In genomic region chr17:75647061-75647460, GRCh38 we compare ENCODE assay signal across 19 cellular contexts. TPM values are rescaled to one million over a fixed set of nuclear protein-coding genes. Genes with fewer than 3 reads are reported as not detected.
DNase-seq lines count a peak whose midpoint lies in the region; ATAC-seq, FAIRE-seq and TF ChIP-seq lines count a peak whose summit lies in the region.
"Had no signal": no experiment of that assay in that cellular context is flagged by ENCODE, and none has a peak within 500 bp of the region (broad histone marks: within the 10 kb centered on the region; RNA-seq: fewer than 3 reads in every experiment).

No MANE protein-coding gene starts in this region.

- H3K27me3 ChIP-seq in Caco-2 (replicated peaks; ENCODE audit: control insufficient read depth, insufficient read depth, low read length) (no peaks in the 10 kb centered on the region), RWPE2 (ENCODE audit: insufficient read depth, poor library complexity, severe bottlenecking) (no peaks in the 10 kb centered on the region)
- H3K27me3 ChIP-seq: brain microvascular endothelial cell, SJSA1 had no signal

- DNase-seq in Caco-2, result no peak
- no peak for DNase-seq in RWPE2 (ENCODE audit: low spot score)
- DNase-seq in kidney, result peak; percentile 68
- no peak for DNase-seq in progenitor cell of endocrine pancreas (ENCODE audit: low spot score, unreplicated experiment)
- DNase-seq in GM12891 (ENCODE audit: insufficient read length, low spot score), result no peak
- DNase-seq: activated CD4-positive, alpha-beta T cell treated with anti-CD3 and anti-CD28 coated beads for 48 hours; brain microvascular endothelial cell; COR-L47; naive B cell; NCI-H187; T1000 had no signal

- POLR2A ChIA-PET in Caco-2 (lab: Charles Lee), result interaction anchor here (0.5 to 3.4 kb wide), 3 partner anchors 20 to 208 kb away, joined by 3 to 15 read pairs (median 4); partner anchors contain the start of genes LLGL2, RECQL5, SAP30BP and WBP2

- H3K4me3 Mint-ChIP-seq in Caco-2 (ENCODE audit: unreplicated experiment), result peak overlapping the region; percentile 43
- peak overlapping the region; percentile 72 for H3K4me3 Mint-ChIP-seq in progenitor cell of endocrine pancreas (ENCODE audit: low read depth)
- H3K4me3 Mint-ChIP-seq: activated naive CD4-positive, alpha-beta T cell treated with anti-CD3 and anti-CD28 coated beads, Interleukin-2, amount 50 U/mL, for 24 hours had no signal

- H3K9me3 ChIP-seq in Caco-2, result no peaks in the 10 kb centered on the region
- H3K9me3 ChIP-seq in RWPE2 (ENCODE audit: severe bottlenecking), result no peaks in the 10 kb centered on the region
- H3K9me3 ChIP-seq in kidney (ENCODE audit: control insufficient read depth in 1 of 2, low read length in 2 of 2), result no peaks in the 10 kb centered on the region
- H3K9me3 ChIP-seq: HAP-1, SJSA1 had no signal

- H3K4me1 ChIP-seq in Caco-2 (peaks cover 46% of the 10 kb centered on the region), RWPE2 (ENCODE audit: insufficient read depth, poor library complexity, severe bottlenecking) (peaks cover 19% of the 10 kb centered on the region), kidney (ENCODE audit: control insufficient read depth in 1 of 2, insufficient read depth in 1 of 2, low read depth in 1 of 2, low read length in 2 of 2) (peaks cover 33 to 46% of the 10 kb centered on the region in 2 donors)
- H3K4me1 ChIP-seq: SJSA1 had no signal

- no peak for ATAC-seq in RWPE2 (ENCODE audit: low read depth)
- ATAC-seq in HG03442 (IDR thresholded peaks at IDR 0.05; ENCODE audit: unreplicated experiment), result no peak
- ATAC-seq in HG02610 (IDR thresholded peaks at IDR 0.05; ENCODE audit: unreplicated experiment), result no peak
- no peak for ATAC-seq in GM18867 (IDR thresholded peaks at IDR 0.05; ENCODE audit: unreplicated experiment)

- H3K9me3 Mint-ChIP-seq in Caco-2 (ENCODE audit: unreplicated experiment) (no peaks in the 10 kb centered on the region), progenitor cell of endocrine pancreas (ENCODE audit: low read depth) (no peaks in the 10 kb centered on the region)
- H3K9me3 Mint-ChIP-seq: activated naive CD4-positive, alpha-beta T cell treated with anti-CD3 and anti-CD28 coated beads, Interleukin-2, amount 50 U/mL, for 24 hours had no signal

- peak overlapping the region; percentile 96 for H3K27ac Mint-ChIP-seq in Caco-2 (ENCODE audit: unreplicated experiment)
- H3K27ac Mint-ChIP-seq in progenitor cell of endocrine pancreas, result peak overlapping the region; percentile 100
- H3K27ac Mint-ChIP-seq: activated naive CD4-positive, alpha-beta T cell treated with anti-CD3 and anti-CD28 coated beads, Interleukin-2, amount 50 U/mL, for 24 hours had no signal

- peak overlapping the region; percentile 29 to 73 for H3K9ac ChIP-seq in kidney (ENCODE audit: low read length in 2 of 2)

- H3K27me3 Mint-ChIP-seq in Caco-2 (ENCODE audit: insufficient read depth, unreplicated experiment) (no peaks in the 10 kb centered on the region), progenitor cell of endocrine pancreas (no peaks in the 10 kb centered on the region)
- H3K27me3 Mint-ChIP-seq: activated naive CD4-positive, alpha-beta T cell treated with anti-CD3 and anti-CD28 coated beads, Interleukin-2, amount 50 U/mL, for 24 hours; naive B cell had no signal

- peak overlapping the region; percentile 94 for H3K27ac ChIP-seq in RWPE2 (ENCODE audit: poor library complexity, severe bottlenecking)
- H3K27ac ChIP-seq in kidney (ENCODE audit: low read depth in 2 of 2, low read length in 2 of 2), result peak overlapping the region; percentile 45 to 99
- H3K27ac ChIP-seq: brain microvascular endothelial cell, SJSA1 had no signal

- peaks cover 45% of the 10 kb centered on the region for H3K36me3 Mint-ChIP-seq in Caco-2 (ENCODE audit: insufficient read depth, unreplicated experiment)
- peaks cover 16% of the 10 kb centered on the region for H3K36me3 Mint-ChIP-seq in progenitor cell of endocrine pancreas (ENCODE audit: insufficient read depth)

- H3K36me3 ChIP-seq in Caco-2 (ENCODE audit: control insufficient read depth, insufficient read depth, low read length), result no peaks in the 10 kb centered on the region; the same call in none of the 2 replicates
- H3K36me3 ChIP-seq in RWPE2 (ENCODE audit: low read depth), result peaks cover 46% of the 10 kb centered on the region
- peaks cover 10 to 15% of the 10 kb centered on the region in 2 donors for H3K36me3 ChIP-seq in kidney (ENCODE audit: control insufficient read depth in 1 of 2, insufficient read depth in 2 of 2, low read length in 2 of 2)

- no peak for FAIRE-seq in kidney (lab: Jason Lieb, UNC)
- FAIRE-seq in GM12891 (lab: Jason Lieb, UNC), result no peak

- CTCF ChIA-PET in Caco-2 (lab: Charles Lee), result interaction anchor here (1.2 to 6.9 kb wide), 3 partner anchors 10 to 46 kb away, joined by 5 to 115 read pairs (median 5); partner anchors contain the start of gene SMIM5

- BruUV-seq in Caco-2 (replicated peaks; lab: Mats Ljungman, UMichigan), result no TSS peak

- H3K4me1 Mint-ChIP-seq in Caco-2 (ENCODE audit: low read depth, unreplicated experiment) (peaks cover 23% of the 10 kb centered on the region), progenitor cell of endocrine pancreas (ENCODE audit: low read depth) (peaks cover 34% of the 10 kb centered on the region)
- H3K4me1 Mint-ChIP-seq: activated naive CD4-positive, alpha-beta T cell treated with anti-CD3 and anti-CD28 coated beads, Interleukin-2, amount 50 U/mL, for 24 hours had no signal

- H3K4me3 ChIP-seq in Caco-2 (ENCODE audit: low read depth, low read length) (no peak overlapping the region), RWPE2 (ENCODE audit: severe bottlenecking) (no peak overlapping the region), kidney (ENCODE audit: low read length in 2 of 2) (peak overlapping the region in 1 of 2 donors; percentile 10)
- H3K4me3 ChIP-seq: HAP-1, SJSA1 had no signal

- TF ChIP-seq POLR2A in GM12891 (IDR thresholded peaks at IDR 0.05; ENCODE audit: low read depth, low read length), result no peak

- no peak for TF ChIP-seq CTCF in Caco-2 (IDR thresholded peaks at IDR 0.05; ENCODE audit: insufficient read depth in 1 of 2, low read depth in 1 of 2, low read length in 1 of 2, severe bottlenecking in 1 of 2, unreplicated experiment in 1 of 2)
- TF ChIP-seq CTCF in RWPE2 (IDR thresholded peaks at IDR 0.05; ENCODE audit: poor library complexity, severe bottlenecking), result no peak
- TF ChIP-seq CTCF in kidney (IDR thresholded peaks at IDR 0.05; ENCODE audit: borderline replicate concordance, extremely low read depth, insufficient read depth), result no peak
- no peak for TF ChIP-seq CTCF in progenitor cell of endocrine pancreas (IDR thresholded peaks at IDR 0.05; ENCODE audit: unreplicated experiment)

- intact Hi-C loops in Caco-2 (cut with micrococcal nuclease; ENCODE audit: unreplicated experiment) (loop anchor here (2.0 kb wide), 2 partner anchors 14 to 74 kb away; partner anchors contain the start of genes ITGB4 and SMIM5), kidney (cut with DNase I) (no loop called here)

TF ChIP-seq in GM12891, 5 proteins besides CTCF, POLR2A, EP300 and RAD21:
- no peak for TF ChIP-seq PAX5 (IDR thresholded peaks at IDR 0.05; ENCODE audit: insufficient read depth, low read length, severe bottlenecking)
- TF ChIP-seq TAF1 (IDR thresholded peaks at IDR 0.05; ENCODE audit: low read depth, low read length), result no peak
- TF ChIP-seq POU2F2 (IDR thresholded peaks at IDR 0.05; ENCODE audit: low read depth, low read length), result no peak
- TF ChIP-seq POLR2AphosphoS5 (IDR thresholded peaks at IDR 0.05; ENCODE audit: low read depth, low read length), result no peak
- TF ChIP-seq SPI1 (IDR thresholded peaks at IDR 0.05; ENCODE audit: low read depth, low read length), result no peak

RNA-seq across cellular contexts. Expression of gene SMIM5, which starts 13.8 kb away (rescaled TPM):
- total RNA-seq in Caco-2 (2022) (0.20 TPM in 1 of 2 replicates, not detected in the other), kidney (8.0 TPM), progenitor cell of endocrine pancreas (3.3 and 4.4 TPM in 2 replicates)
- polyA plus RNA-seq in kidney (ENCODE audit: insufficient read depth, low read depth, low replicate concordance), result 63.0 TPM
- polyA plus RNA-seq in GM12891 (2012; ENCODE audit: low read depth, missing spikeins), result 0.15 TPM
- total RNA-seq: dermis microvascular lymphatic vessel endothelial cell, G401 had no signal

RNA-seq across cellular contexts. Expression of gene RECQL5, which starts 19.9 kb away (rescaled TPM):
- total RNA-seq in Caco-2 (2022) (67.0 and 67.7 TPM in 2 replicates), kidney (51.6 TPM), progenitor cell of endocrine pancreas (66.8 and 67.7 TPM in 2 replicates)
- polyA plus RNA-seq in kidney (ENCODE audit: insufficient read depth, low read depth, low replicate concordance), result 40.0 TPM
- 20.1 TPM for polyA plus RNA-seq in GM12891 (2012; ENCODE audit: low read depth, missing spikeins)

RNA-seq across cellular contexts. Expression of gene SAP30BP, which starts 20.1 kb away (rescaled TPM):
- 119 and 126 TPM in 2 replicates for total RNA-seq in Caco-2 (2022)
- total RNA-seq in kidney, result 95.1 TPM
- 62.9 TPM for polyA plus RNA-seq in kidney (ENCODE audit: insufficient read depth, low read depth, low replicate concordance)
- total RNA-seq in progenitor cell of endocrine pancreas, result 102 and 103 TPM in 2 replicates
- polyA plus RNA-seq in GM12891 (2012; ENCODE audit: low read depth, missing spikeins), result 58.8 TPM

RNA-seq across cellular contexts. Expression of gene MYO15B, which starts 59.5 kb away (rescaled TPM):
- total RNA-seq in Caco-2 (2022) (12.3 and 24.4 TPM in 2 replicates), kidney (286 TPM), progenitor cell of endocrine pancreas (336 and 337 TPM in 2 replicates)
- 139 TPM for polyA plus RNA-seq in kidney (ENCODE audit: insufficient read depth, low read depth, low replicate concordance)
- 9.5 TPM for polyA plus RNA-seq in GM12891 (2012; ENCODE audit: low read depth, missing spikeins)
